Comparison of ENCODE assay signal across 1 cellular context in genomic region chr5:43603535-43604363, GRCh38.
TF ChIP-seq lines count a peak whose summit lies in the region.

No MANE protein-coding gene starts in this region.

TF ChIP-seq in GM12878, 131 proteins besides CTCF, POLR2A, EP300 and RAD21 (continued from another document):
- peak; percentile 43; the same call in 1 of the 2 replicates for TF ChIP-seq ZNF687 (IDR thresholded peaks at IDR 0.05)
- TF ChIP-seq BMI1 (IDR thresholded peaks at IDR 0.05; ENCODE audit: borderline replicate concordance): no peak
- no peak for TF ChIP-seq IRF3 (IDR thresholded peaks at IDR 0.05)
- TF ChIP-seq YY1 (IDR thresholded peaks at IDR 0.05; ENCODE audit: low read depth, low read length): no peak
- no peak for TF ChIP-seq POU2F2 (IDR thresholded peaks at IDR 0.05; ENCODE audit: borderline replicate concordance, low read depth, low read length)
- no peak for TF ChIP-seq RBBP5 (conservative IDR thresholded peaks at IDR 0.05)
- TF ChIP-seq MXI1 (IDR thresholded peaks at IDR 0.05; ENCODE audit: low read depth, low read length): no peak
- no peak for TF ChIP-seq CEBPB (IDR thresholded peaks at IDR 0.05; ENCODE audit: borderline replicate concordance in 1 of 2, low read depth in 2 of 2, low read length in 2 of 2)
- no peak for TF ChIP-seq ZNF217 (IDR thresholded peaks at IDR 0.05)
- TF ChIP-seq NBN (IDR thresholded peaks at IDR 0.05): peak; percentile 68
- TF ChIP-seq CHD1 (IDR thresholded peaks at IDR 0.05; ENCODE audit: low read depth, low read length): no peak
- TF ChIP-seq ZBED1 (IDR thresholded peaks at IDR 0.05; ENCODE audit: borderline replicate concordance): no peak
- no peak; the same call in 1 of the 2 replicates for TF ChIP-seq IKZF1 (conservative IDR thresholded peaks at IDR 0.05)
- TF ChIP-seq CEBPZ (IDR thresholded peaks at IDR 0.05; ENCODE audit: low read depth, low read length): no peak
- TF ChIP-seq BHLHE40 (IDR thresholded peaks at IDR 0.05; ENCODE audit: borderline replicate concordance in 1 of 2, low read depth in 2 of 2, low read length in 1 of 2): peak; percentile 90 to 97
- no peak for TF ChIP-seq MYC (IDR thresholded peaks at IDR 0.05; ENCODE audit: insufficient read depth, insufficient read length, insufficient replicate concordance, low read length, severe bottlenecking)
- no peak for TF ChIP-seq HDAC2 (IDR thresholded peaks at IDR 0.05)
